24 cellular contexts compared by ENCODE assay signal in the genomic region with DNA sequence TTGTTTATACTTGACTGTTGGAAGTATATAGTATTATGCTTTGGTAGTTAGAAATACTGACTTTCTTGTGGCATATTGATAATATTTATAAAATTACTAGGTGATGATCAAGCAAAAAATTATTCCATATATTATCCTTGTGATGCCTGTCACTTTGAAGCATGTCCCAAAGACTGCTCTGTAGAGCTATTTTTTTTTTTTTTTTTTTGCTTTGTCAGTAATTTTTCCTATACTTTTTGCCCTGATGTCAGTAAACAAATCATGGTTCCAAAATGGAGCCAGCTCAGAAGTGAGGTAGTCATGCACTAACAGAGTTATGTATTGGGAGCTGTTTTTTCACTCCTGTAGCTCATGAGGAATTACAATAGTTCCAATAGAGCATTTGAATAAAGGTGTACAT.
"Had no signal": no experiment of that assay in that cellular context is flagged by ENCODE, and none has a peak within 500 bp of the region (broad histone marks: within the 10 kb centered on the region; RNA-seq: fewer than 3 reads in every experiment).

No MANE protein-coding gene starts in this region.

- H3K4me3 ChIP-seq: left ventricle myocardium inferior, lower lobe of right lung, mucosa of descending colon, neural progenitor cell, prostate gland, right atrium auricular region, sigmoid colon, testis, tibial artery had no signal

- H3K4me1 Mint-ChIP-seq: memory B cell; naive B cell; neural progenitor cell; stimulated activated memory B cell treated with anti-CD40 and anti-IgM and Interleukin-4, amounts not matched to agents 10 μg/mL and 1 μg/mL and 100 μg/mL, for 72 hours had no signal

- H3K9me3 Mint-ChIP-seq: effector memory CD8-positive, alpha-beta T cell; memory B cell; naive B cell; natural killer cell treated with Interleukin-12 subunit alpha and Interleukin-12 subunit beta and Interleukin-15 and Interleukin-18, amount 100 ng/mL, for 72 hours; neural progenitor cell; stimulated activated memory B cell treated with anti-CD40 and anti-IgM and Interleukin-4, amounts not matched to agents 10 μg/mL and 1 μg/mL and 100 μg/mL, for 72 hours; type B pancreatic cell had no signal

- H3K4me3 Mint-ChIP-seq: effector memory CD8-positive, alpha-beta T cell; memory B cell; naive B cell; natural killer cell treated with Interleukin-12 subunit alpha and Interleukin-12 subunit beta and Interleukin-15 and Interleukin-18, amount 100 ng/mL, for 72 hours; neural progenitor cell; stimulated activated memory B cell treated with anti-CD40 and anti-IgM and Interleukin-4, amounts not matched to agents 10 μg/mL and 1 μg/mL and 100 μg/mL, for 72 hours; type B pancreatic cell had no signal

- H3K4me1 ChIP-seq: neural progenitor cell, prostate gland, testis had no signal

- DNase-seq: cerebellar nuclear complex; cortex of kidney; effector memory CD8-positive, alpha-beta T cell; left cardiac atrium; left ventricle myocardium inferior; lower lobe of right lung; mucosa of descending colon; naive B cell; sigmoid colon; stimulated activated CD4-positive, alpha-beta T cell treated with anti-CD3 and anti-CD28 coated beads, Interleukin-4, amount 100 ng/mL, for 4 hours; stimulated activated naive CD8-positive, alpha-beta T cell treated with anti-CD3 and anti-CD28 coated beads, Interleukin-15, Interleukin-2, amounts not matched to agents 100 U/mL and 50 U/mL, for 24 hours; substantia nigra; testis; tibial artery had no signal

- H3K27ac ChIP-seq: left ventricle myocardium inferior, lower lobe of right lung, neural progenitor cell, parathyroid adenoma, prostate gland, right atrium auricular region, sigmoid colon, testis, tibial artery had no signal

- ATAC-seq: effector memory CD8-positive, alpha-beta T cell; left cardiac atrium; natural killer cell treated with Interleukin-12 subunit alpha and Interleukin-12 subunit beta and Interleukin-15 and Interleukin-18, amount 100 ng/mL, for 72 hours; stimulated activated memory B cell treated with anti-CD40 and anti-IgM and Interleukin-4, amounts not matched to agents 10 μg/mL and 1 μg/mL and 100 μg/mL, for 72 hours; stimulated activated naive CD8-positive, alpha-beta T cell treated with anti-CD3 and anti-CD28 coated beads, Interleukin-15, Interleukin-2, amounts not matched to agents 100 U/mL and 50 U/mL, for 24 hours had no signal

- H3K27me3 Mint-ChIP-seq: type B pancreatic cell had no signal

- H3K9me3 ChIP-seq: left ventricle myocardium inferior, lower lobe of right lung, mucosa of descending colon, prostate gland, right atrium auricular region, sigmoid colon, testis, tibial artery had no signal

- H3K4me2 ChIP-seq: neural progenitor cell had no signal

- H3K27ac Mint-ChIP-seq: effector memory CD8-positive, alpha-beta T cell; memory B cell; naive B cell; natural killer cell treated with Interleukin-12 subunit alpha and Interleukin-12 subunit beta and Interleukin-15 and Interleukin-18, amount 100 ng/mL, for 72 hours; neural progenitor cell; stimulated activated memory B cell treated with anti-CD40 and anti-IgM and Interleukin-4, amounts not matched to agents 10 μg/mL and 1 μg/mL and 100 μg/mL, for 72 hours; type B pancreatic cell had no signal

- H3K36me3 Mint-ChIP-seq: memory B cell; naive B cell; natural killer cell treated with Interleukin-12 subunit alpha and Interleukin-12 subunit beta and Interleukin-15 and Interleukin-18, amount 100 ng/mL, for 72 hours; neural progenitor cell; stimulated activated memory B cell treated with anti-CD40 and anti-IgM and Interleukin-4, amounts not matched to agents 10 μg/mL and 1 μg/mL and 100 μg/mL, for 72 hours; type B pancreatic cell had no signal

- FAIRE-seq: frontal cortex, islet of Langerhans had no signal
